Comparison of ENCODE assay signal across 1 cellular context in the genomic region with DNA sequence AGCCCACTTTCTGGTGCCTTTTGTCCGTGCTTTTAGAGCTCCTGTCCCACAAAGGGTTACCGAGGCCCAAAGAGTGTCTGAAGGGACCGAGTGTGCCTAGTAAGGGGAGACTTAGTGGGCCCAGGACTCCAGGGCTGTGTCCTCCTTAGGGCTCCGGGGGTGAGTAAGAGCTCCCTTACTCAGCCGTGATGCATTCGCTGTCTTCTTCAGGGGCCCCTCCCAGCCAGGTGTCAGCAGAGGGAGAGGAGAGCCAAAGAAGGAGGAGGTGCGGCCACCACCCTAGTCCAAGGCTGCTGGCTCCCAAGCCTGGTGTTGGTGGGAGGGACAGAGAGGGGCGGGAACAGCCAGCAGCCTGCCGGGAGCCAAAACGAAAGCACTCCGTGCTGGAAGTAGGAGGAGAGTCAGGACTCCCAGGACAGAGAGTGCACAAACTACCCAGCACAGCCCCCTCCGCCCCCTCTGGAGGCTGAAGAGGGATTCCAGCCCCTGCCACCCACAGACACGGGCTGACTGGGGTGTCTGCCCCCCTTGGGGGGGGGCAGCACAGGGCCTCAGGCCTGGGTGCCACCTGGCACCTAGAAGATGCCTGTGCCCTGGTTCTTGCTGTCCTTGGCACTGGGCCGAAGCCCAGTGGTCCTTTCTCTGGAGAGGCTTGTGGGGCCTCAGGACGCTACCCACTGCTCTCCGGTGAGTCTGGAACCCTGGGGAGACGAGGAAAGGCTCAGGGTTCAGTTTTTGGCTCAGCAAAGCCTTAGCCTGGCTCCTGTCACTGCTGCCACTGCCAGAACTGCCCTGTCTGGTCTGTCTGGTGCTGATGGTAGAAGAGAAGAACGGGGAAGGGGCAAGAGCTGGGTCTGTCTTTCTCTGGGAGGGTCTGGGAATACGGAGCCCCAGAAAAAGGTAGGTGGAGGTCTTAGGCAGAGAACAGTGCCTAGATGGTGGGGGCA.
TF ChIP-seq lines count a peak whose summit lies in the region.

TSS of gene IL17RC (plus strand) at position 365 of the 947 bp plus-strand sequence. CDS start at position 583, 218 bp downstream.

TF ChIP-seq in K562, 482 proteins besides CTCF, POLR2A, EP300 and RAD21 (continued from another document):
- TF ChIP-seq, protein P1, sequence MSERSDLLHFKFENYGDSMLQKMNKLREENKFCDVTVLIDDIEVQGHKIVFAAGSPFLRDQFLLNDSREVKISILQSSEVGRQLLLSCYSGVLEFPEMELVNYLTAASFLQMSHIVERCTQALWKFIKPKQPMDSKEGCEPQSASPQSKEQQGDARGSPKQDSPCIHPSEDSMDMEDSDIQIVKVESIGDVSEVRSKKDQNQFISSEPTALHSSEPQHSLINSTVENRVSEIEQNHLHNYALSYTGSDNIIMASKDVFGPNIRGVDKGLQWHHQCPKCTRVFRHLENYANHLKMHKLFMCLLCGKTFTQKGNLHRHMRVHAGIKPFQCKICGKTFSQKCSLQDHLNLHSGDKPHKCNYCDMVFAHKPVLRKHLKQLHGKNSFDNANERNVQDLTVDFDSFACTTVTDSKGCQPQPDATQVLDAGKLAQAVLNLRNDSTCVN (CRISPR knock-in tag; IDR thresholded peaks at IDR 0.05) = peak; percentile 20; the same call in 1 of the 2 replicates
- TF ChIP-seq SMARCE1 (IDR thresholded peaks at IDR 0.05) (0 out of 2 replicates have a peak, but pooled peaks have one; percentile 55), PML (IDR thresholded peaks at IDR 0.05; ENCODE audit: low read length) (peak; percentile 29; the same call in 1 of the 2 replicates), ZNF584 (CRISPR knock-in tag; IDR thresholded peaks at IDR 0.05; ENCODE audit: low read depth) (no peak), MAZ (CRISPR knock-in tag; conservative IDR thresholded peaks at IDR 0.05 in 1 of 2, IDR thresholded peaks at IDR 0.05 in 1 of 2) (peak; percentile 74 to 83), LARP7 (IDR thresholded peaks at IDR 0.05) (no peak), ZNF133 (CRISPR knock-in tag; IDR thresholded peaks at IDR 0.05) (0 out of 2 replicates have a peak, but pooled peaks have one; percentile 10), USF1 (CRISPR knock-in tag; IDR thresholded peaks at IDR 0.05) (no peak), LCOR (CRISPR knock-in tag; IDR thresholded peaks at IDR 0.05) (0 out of 2 replicates have a peak, but pooled peaks have one; percentile 43), ZBTB7A (IDR thresholded peaks at IDR 0.05; ENCODE audit: borderline replicate concordance, control insufficient read depth, low read depth, low read length) (peak; percentile 58; the same call in 1 of the 2 replicates), TOE1 (IDR thresholded peaks at IDR 0.05; ENCODE audit: borderline replicate concordance) (peak; percentile 31; the same call in 1 of the 2 replicates), TOE1 (CRISPR knock-in tag; IDR thresholded peaks at IDR 0.05; ENCODE audit: borderline replicate concordance, low read depth) (no peak), FOXK2 (conservative IDR thresholded peaks at IDR 0.05 in 1 of 2, IDR thresholded peaks at IDR 0.05 in 1 of 2; ENCODE audit: low read depth in 2 of 2) (0 out of 4 replicates have a peak, but pooled peaks of 1 of the 2 experiments have one; percentile 36), KHSRP (IDR thresholded peaks at IDR 0.05) (no peak), TAF1 (IDR thresholded peaks at IDR 0.05; ENCODE audit: control insufficient read depth, extremely low read depth, insufficient read depth, low read length, severe bottlenecking) (peak; percentile 47), ID3 (CRISPR knock-in tag; IDR thresholded peaks at IDR 0.05) (no peak), ID3 (tag; IDR thresholded peaks at IDR 0.05) (0 out of 2 replicates have a peak, but pooled peaks have one; percentile 45), SRSF7 (optimal IDR thresholded peaks at IDR 0.05; ENCODE audit: low read depth, low read length) (no peak), FOSL1 (tag; conservative IDR thresholded peaks at IDR 0.05) (peak; percentile 72), FOXM1 (IDR thresholded peaks at IDR 0.05; ENCODE audit: low read depth) (no peak), FOXM1 (CRISPR knock-in tag; IDR thresholded peaks at IDR 0.05; ENCODE audit: low read depth) (no peak), MYC (IDR thresholded peaks at IDR 0.05; ENCODE audit: low read depth, low read length) (peak; percentile 62), MYC (CRISPR knock-in tag; IDR thresholded peaks at IDR 0.05; ENCODE audit: borderline replicate concordance, low read depth) (no peak), RCOR1 (IDR thresholded peaks at IDR 0.05; ENCODE audit: borderline replicate concordance in 1 of 2, low read depth in 2 of 2, low read length in 2 of 2) (0 out of 4 replicates have a peak, but pooled peaks of 1 of the 2 experiments have one; percentile 10), ATF1 (CRISPR knock-in tag; IDR thresholded peaks at IDR 0.05) (no peak), ATF1 (tag; IDR thresholded peaks at IDR 0.05) (peak; percentile 59; the same call in 1 of the 2 replicates)
- TF ChIP-seq, protein P2, sequence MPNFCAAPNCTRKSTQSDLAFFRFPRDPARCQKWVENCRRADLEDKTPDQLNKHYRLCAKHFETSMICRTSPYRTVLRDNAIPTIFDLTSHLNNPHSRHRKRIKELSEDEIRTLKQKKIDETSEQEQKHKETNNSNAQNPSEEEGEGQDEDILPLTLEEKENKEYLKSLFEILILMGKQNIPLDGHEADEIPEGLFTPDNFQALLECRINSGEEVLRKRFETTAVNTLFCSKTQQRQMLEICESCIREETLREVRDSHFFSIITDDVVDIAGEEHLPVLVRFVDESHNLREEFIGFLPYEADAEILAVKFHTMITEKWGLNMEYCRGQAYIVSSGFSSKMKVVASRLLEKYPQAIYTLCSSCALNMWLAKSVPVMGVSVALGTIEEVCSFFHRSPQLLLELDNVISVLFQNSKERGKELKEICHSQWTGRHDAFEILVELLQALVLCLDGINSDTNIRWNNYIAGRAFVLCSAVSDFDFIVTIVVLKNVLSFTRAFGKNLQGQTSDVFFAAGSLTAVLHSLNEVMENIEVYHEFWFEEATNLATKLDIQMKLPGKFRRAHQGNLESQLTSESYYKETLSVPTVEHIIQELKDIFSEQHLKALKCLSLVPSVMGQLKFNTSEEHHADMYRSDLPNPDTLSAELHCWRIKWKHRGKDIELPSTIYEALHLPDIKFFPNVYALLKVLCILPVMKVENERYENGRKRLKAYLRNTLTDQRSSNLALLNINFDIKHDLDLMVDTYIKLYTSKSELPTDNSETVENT (CRISPR knock-in tag; IDR thresholded peaks at IDR 0.05) = no peak
